8 cellular contexts compared by ENCODE assay signal in genomic region chr22:41300661-41301060, GRCh38. TPM values are rescaled to one million over a fixed set of nuclear protein-coding genes. Genes with fewer than 3 reads are reported as not detected.
A peak's percentile ranks its signal among the peaks of the same experiment; 100 is the strongest.
DNase-seq lines count a peak whose midpoint lies in the region; ATAC-seq, FAIRE-seq and TF ChIP-seq lines count a peak whose summit lies in the region.

No MANE protein-coding gene starts in this region.

- TF ChIP-seq CTCF in fibroblast of the aortic adventitia (IDR thresholded peaks at IDR 0.05; ENCODE audit: insufficient read depth, low read length) (no peak), gastrocnemius medialis (IDR thresholded peaks at IDR 0.05 in 4 of 5, conservative IDR thresholded peaks at IDR 0.05 in 1 of 5) (no peak)

- H3K4me1 ChIP-seq in gastrocnemius medialis: peaks cover 19 to 22% of the 10 kb centered on the region in 2 donors

- intact Hi-C loops in gastrocnemius medialis (cut with DNase I; ENCODE audit: low total_unique reads): loop anchor here (1.0 to 10.0 kb wide), 3 partner anchors 27 to 144 kb away; partner anchors contain the start of gene TOB2

- ATAC-seq in T-cell (replicated peaks in 1 of 4) (no peak), gastrocnemius medialis (no peak)

- H3K36me3 ChIP-seq in gastrocnemius medialis: no peaks in the 10 kb centered on the region

- in situ Hi-C loops in gastrocnemius medialis (cut with MboI; ENCODE audit: low sequenced_read_pairs in 4 of 4): loop anchor here in 1 of 4 donors (10.0 kb wide), 1 partner anchor 96 kb away; the partner anchor contains the start of gene L3MBTL2

- H3K27me3 ChIP-seq in gastrocnemius medialis: no peaks in the 10 kb centered on the region

- no peaks in the 10 kb centered on the region for H3K9me3 ChIP-seq in gastrocnemius medialis

- H3K9me3 Mint-ChIP-seq in T-cell: no peaks in the 10 kb centered on the region

- POLR2A ChIA-PET in T-cell (lab: Charles Lee): interaction anchor here (0.5 to 1.2 kb wide), 3 partner anchors 14 to 207 kb away, joined by 4 to 12 read pairs (median 10); partner anchors contain the start of genes RANGAP1 (in 1 of the 2) and TEF (in 1 of the 2)

- H3K4me1 Mint-ChIP-seq in T-cell: peaks cover 25 to 29% (median 28%) of the 10 kb centered on the region in 3 donors

- peak overlapping the region; percentile 80 for H3K4me3 ChIP-seq in fibroblast of the aortic adventitia (ENCODE audit: low read depth, low read length)
- H3K4me3 ChIP-seq in gastrocnemius medialis: peak overlapping the region; percentile 85 to 95 (median 90)

- CTCF ChIA-PET in T-cell (lab: Charles Lee): interaction anchor here in 1 of 2 donors (0.6 to 1.2 kb wide), 7 partner anchors 8 to 378 kb away, joined by 3 to 9 read pairs (median 4); partner anchors contain the start of genes ACO2, PHF5A, RANGAP1 and TEF

- DNase-seq in GM12891 (ENCODE audit: insufficient read length, low spot score) (no peak), T-cell (no peak), fibroblast of the aortic adventitia (ENCODE audit: low read depth) (no peak), gastrocnemius medialis (no peak), urothelium cell line (ENCODE audit: low spot score) (no peak), NCI-H2227 treated with DMSO at 0.1 percent for 48 hours (lab: John Stamatoyannopoulos, UW) (no peak), DMS153 treated with DMSO at 0.1 percent for 48 hours (lab: John Stamatoyannopoulos, UW; ENCODE audit: unreplicated experiment) (no peak)
- no peak for DNase-seq in stimulated activated naive CD4-positive, alpha-beta T cell (lab: John Stamatoyannopoulos, UW)

- H3K4me3 Mint-ChIP-seq in T-cell: peak overlapping the region; percentile 71 to 74 (median 73)

- FAIRE-seq in GM12891 (lab: Jason Lieb, UNC) (peak; percentile 51), urothelium cell line (lab: Jason Lieb, UNC) (no peak)

- TF ChIP-seq POLR2A in GM12891 (IDR thresholded peaks at IDR 0.05; ENCODE audit: low read depth, low read length): no peak
- TF ChIP-seq POLR2A in gastrocnemius medialis (IDR thresholded peaks at IDR 0.05): no peak

- H3K27me3 Mint-ChIP-seq in T-cell: no peaks in the 10 kb centered on the region

- H3K27ac Mint-ChIP-seq in T-cell: peak overlapping the region; percentile 85 to 87

- H3K36me3 Mint-ChIP-seq in T-cell: no peaks in the 10 kb centered on the region

- peak overlapping the region; percentile 83 to 92 (median 88) for H3K27ac ChIP-seq in gastrocnemius medialis

TF ChIP-seq in GM12891, 5 proteins besides CTCF, POLR2A, EP300 and RAD21:
- no peak for TF ChIP-seq POU2F2 (IDR thresholded peaks at IDR 0.05; ENCODE audit: low read depth, low read length)
- no peak for TF ChIP-seq PAX5 (IDR thresholded peaks at IDR 0.05; ENCODE audit: insufficient read depth, low read length, severe bottlenecking)
- TF ChIP-seq TAF1 (IDR thresholded peaks at IDR 0.05; ENCODE audit: low read depth, low read length): no peak
- no peak for TF ChIP-seq SPI1 (IDR thresholded peaks at IDR 0.05; ENCODE audit: low read depth, low read length)
- TF ChIP-seq POLR2AphosphoS5 (IDR thresholded peaks at IDR 0.05; ENCODE audit: low read depth, low read length): no peak

RNA-seq across cellular contexts. Expression of gene ZC3H7B, which starts 0.7 kb away (rescaled TPM):
- 23.7 TPM for polyA plus RNA-seq in GM12891 (2012; ENCODE audit: low read depth, missing spikeins)
- total RNA-seq in T-cell (10 to 100 TPM; 38.5 to 50.3 (median 47.9) TPM), fibroblast of the aortic adventitia (ENCODE audit: low replicate concordance) (33.3 and 45.9 TPM in 2 replicates), gastrocnemius medialis (10 to 100 TPM; 17.0 to 22.6 (median 20.5) TPM)

RNA-seq across cellular contexts. Expression of gene RANGAP1, which starts 14.7 kb away (rescaled TPM):
- 48.9 TPM for polyA plus RNA-seq in GM12891 (2012; ENCODE audit: low read depth, missing spikeins)
- total RNA-seq in T-cell: 100 to 1,000 TPM in 4 of 5 donors, 10 to 100 TPM in 1; 95.0 to 113 (median 104) TPM
- total RNA-seq in fibroblast of the aortic adventitia (ENCODE audit: low replicate concordance): 78.5 and 89.4 TPM in 2 replicates
- total RNA-seq in gastrocnemius medialis: 10 to 100 TPM; 31.4 to 75.2 (median 52.1) TPM

RNA-seq across cellular contexts. Expression of gene CHADL, which starts 59.9 kb away (rescaled TPM):
- not detected for polyA plus RNA-seq in GM12891 (2012; ENCODE audit: low read depth, missing spikeins)
- 1 to 10 TPM in 4 of 5 donors, under 1 TPM in 1; 0.75 to 2.3 (median 1.2) TPM for total RNA-seq in T-cell
- total RNA-seq in fibroblast of the aortic adventitia (ENCODE audit: low replicate concordance): 0.99 and 1.6 TPM in 2 replicates
- total RNA-seq in gastrocnemius medialis: 1 to 10 TPM in 1 of 4 donors, under 1 TPM in 1, not detected in 2; 0.73 to 1.3 TPM
